11 cellular contexts compared by ENCODE assay signal in genomic region chr4:151322161-151322560, GRCh38. TPM values are rescaled to one million over a fixed set of nuclear protein-coding genes. Genes with fewer than 3 reads are reported as not detected.
DNase-seq lines count a peak whose midpoint lies in the region; ATAC-seq, FAIRE-seq and TF ChIP-seq lines count a peak whose summit lies in the region.
"Not testable (repeated sequence)": the region's sequence is repeated elsewhere in the genome, so short reads cannot be mapped to it uniquely, and the experiment has no call there.
"Had no signal": no experiment of that assay in that cellular context is flagged by ENCODE, and none has a peak within 500 bp of the region (broad histone marks: within the 10 kb centered on the region; RNA-seq: fewer than 3 reads in every experiment).

No MANE protein-coding gene starts in this region.

- not testable (repeated sequence) for FAIRE-seq in H1 (lab: Jason Lieb, UNC)

- H4K20me1 ChIP-seq in H1 (replicated peaks in 1 of 2; ENCODE audit: control insufficient read depth in 1 of 2, insufficient read depth in 2 of 2, low read length in 2 of 2), result not testable (repeated sequence)

- H3K4me2 ChIP-seq in H1 (ENCODE audit: insufficient read depth in 1 of 2, low read depth in 2 of 2, low read length in 2 of 2), result peak overlapping the region in 1 of 2 experiments; percentile 67; a peak in 1 of 4 replicates

- H3K27me3 ChIP-seq in SJCRH30; H1 (replicated peaks in 1 of 4; ENCODE audit: control insufficient read depth in 3 of 4, extremely low read depth in 1 of 4, insufficient read depth in 3 of 4, low read length in 3 of 4); thoracic aorta (replicated peaks; ENCODE audit: insufficient read depth): not testable (repeated sequence)
- peaks cover 0 to 35% (median 0%) of the 10 kb centered on the region in 7 donors for H3K27me3 ChIP-seq in heart right ventricle

- TF ChIP-seq RAD21 in H1 (IDR thresholded peaks at IDR 0.05 in 1 of 2, conservative IDR thresholded peaks at IDR 0.05 in 1 of 2; ENCODE audit: low read depth in 2 of 2, low read length in 2 of 2), result not testable (repeated sequence)

- not testable (repeated sequence) for H3K4ac ChIP-seq in H1 (replicated peaks; ENCODE audit: insufficient read length, low read depth, low read length)

- H3K9ac ChIP-seq in H1 (replicated peaks in 1 of 4; ENCODE audit: extremely low read depth in 1 of 4, low read depth in 3 of 4, low read length in 3 of 4), result not testable (repeated sequence)

- not testable (repeated sequence) for H3K79me1 ChIP-seq in H1 (ENCODE audit: low read depth, low read length)

- H4K8ac ChIP-seq in H1 (ENCODE audit: extremely low read depth, insufficient read depth, low read length), result not testable (repeated sequence)

- H3K4me1 ChIP-seq in HEK293 (ENCODE audit: control insufficient read depth, insufficient read depth, low read length) (peaks cover 13% of the 10 kb centered on the region), SJCRH30 (peaks cover 18% of the 10 kb centered on the region), heart right ventricle (peaks cover 4 to 58% (median 37%) of the 10 kb centered on the region in 9 donors), thoracic aorta (ENCODE audit: control insufficient read depth in 1 of 2, low read depth in 2 of 2) (peaks cover 3 to 46% of the 10 kb centered on the region in 2 donors)
- H3K4me1 ChIP-seq in H1 (replicated peaks in 1 of 4; ENCODE audit: control insufficient read depth in 3 of 4, insufficient read depth in 4 of 4, low read length in 3 of 4), result not testable (repeated sequence)

- WGBS in H1 (ENCODE audit: extremely low coverage in 1 of 2, insufficient coverage in 1 of 2, insufficient read length in 1 of 2, insufficient replicate concordance in 2 of 2, low coverage in 1 of 2, low lambda C conversion rate in 2 of 2, missing lambda C conversion rate in 1 of 2), 2 experiments, result 94% methylated on average over 4 of the region's 4 CpGs; no CpG with 5 or more reads in 1 of the 2 experiments
- 69 to 78% methylated on average over 4 of the region's 4 CpGs for WGBS in heart right ventricle, 2 donors

- not testable (repeated sequence) for TF ChIP-seq POLR2A in H1 (IDR thresholded peaks at IDR 0.05; ENCODE audit: control extremely low read depth in 1 of 2, low read depth in 2 of 2, low read length in 2 of 2)

- CTCF ChIA-PET in HEK293 (lab: Yijun Ruan, JAX) (interaction anchor here (0.6 kb wide), 1 partner anchor 45 kb away, joined by 3 read pairs; the partner anchor contains the start of gene PRSS48), H1 (lab: Charles Lee; ENCODE audit: partially characterized antibody) (interaction anchor here (0.9 to 2.2 kb wide), 2 partner anchors 22 to 46 kb away, joined by 5 to 7 read pairs; partner anchors contain the start of gene PRSS48)

- ATAC-seq in heart right ventricle; thoracic aorta (ENCODE audit: insufficient number of reproducible peaks, low FRiP score, low read depth): not testable (repeated sequence)

- H3K56ac ChIP-seq in H1 (replicated peaks; ENCODE audit: insufficient read length, low read depth, low read length), result not testable (repeated sequence)

- DNase-seq in ACHN (peak; percentile 19), left kidney (ENCODE audit: low read depth, low spot score) (peak; percentile 69)
- DNase-seq in SJCRH30; H1 (ENCODE audit: low read depth in 1 of 2, low spot score in 2 of 2); heart right ventricle; osteocyte (ENCODE audit: extremely low spot score, unreplicated experiment); thoracic aorta (ENCODE audit: low spot score): not testable (repeated sequence)

- H3K23me2 ChIP-seq in H1 (ENCODE audit: low read depth, low read length), result not testable (repeated sequence)

- not testable (repeated sequence) for H4K91ac ChIP-seq in H1 (replicated peaks; ENCODE audit: insufficient read length, low read length)

- not testable (repeated sequence) for H3K36me3 ChIP-seq in HEK293 (ENCODE audit: control insufficient read depth in 2 of 2, insufficient read depth in 1 of 2, low read length in 2 of 2); SJCRH30; H1 (ENCODE audit: control insufficient read depth in 2 of 4, insufficient read depth in 4 of 4, low read length in 3 of 4); heart right ventricle; thoracic aorta

- H3K23ac ChIP-seq in H1 (ENCODE audit: insufficient read length), result not testable (repeated sequence)

- not testable (repeated sequence) for TF ChIP-seq CTCF in HEK293 (tag by site-specific recombination; IDR thresholded peaks at IDR 0.05); H1 (IDR thresholded peaks at IDR 0.05; ENCODE audit: control extremely low read depth in 1 of 3, insufficient read depth in 1 of 3, low read depth in 1 of 3, low read length in 3 of 3); heart right ventricle (IDR thresholded peaks at IDR 0.05); osteocyte (IDR thresholded peaks at IDR 0.05); thoracic aorta (IDR thresholded peaks at IDR 0.05)

- not testable (repeated sequence) for H2BK20ac ChIP-seq in H1 (ENCODE audit: low read length)

- H4K5ac ChIP-seq in H1 (ENCODE audit: insufficient read length, low read depth, low read length), result not testable (repeated sequence)

- intact Hi-C loops in heart right ventricle (cut with DNase I), result loop anchor here in 3 of 10 donors (5.0 to 10.0 kb wide), 2 partner anchors 40 to 117 kb away; no protein-coding TSS in a partner anchor

- not testable (repeated sequence) for TF ChIP-seq EP300 in H1 (IDR thresholded peaks at IDR 0.05; ENCODE audit: borderline replicate concordance in 1 of 2, low read depth in 2 of 2, low read length in 2 of 2)

- 0 out of 2 replicates have a peak overlapping the region, but pooled peaks have one; percentile 41 for H2BK12ac ChIP-seq in H1 (ENCODE audit: low read depth, low read length)

- not testable (repeated sequence) for H2BK120ac ChIP-seq in H1 (replicated peaks; ENCODE audit: low read depth, low read length)

- not testable (repeated sequence) for H3K36me3 Mint-ChIP-seq in osteocyte (ENCODE audit: unreplicated experiment)

- H3K79me2 ChIP-seq in H1 (ENCODE audit: control insufficient read depth in 1 of 2, insufficient read depth in 2 of 2, low read length in 2 of 2), result peaks cover 5 to 66% of the 10 kb centered on the region in 2 experiments; a peak in 3 of 4 replicates

- not testable (repeated sequence) for H3K4me3 ChIP-seq in HEK293 (ENCODE audit: low read depth, low read length); SJCRH30; H1 (ENCODE audit: extremely low read depth in 1 of 4, insufficient read depth in 2 of 4, low read depth in 3 of 4, low read length in 4 of 4)
- H3K4me3 ChIP-seq in heart right ventricle (peak overlapping the region in 2 of 10 donors; percentile 6 to 83), thoracic aorta (peak overlapping the region; percentile 11)

- H3K27ac Mint-ChIP-seq in osteocyte (ENCODE audit: unreplicated experiment), result peak overlapping the region; percentile 81

- peaks cover 46% of the 10 kb centered on the region for H3K4me1 Mint-ChIP-seq in osteocyte (ENCODE audit: unreplicated experiment)

- peak overlapping the region; percentile 40; the same call in 1 of the 2 replicates for H2BK15ac ChIP-seq in H1 (ENCODE audit: low read length)

- H3K18ac ChIP-seq in H1 (ENCODE audit: extremely low read depth, low read length), result not testable (repeated sequence)

- POLR2A ChIA-PET in HEK293 (lab: Yijun Ruan, JAX), result interaction anchor here (0.6 kb wide), 1 partner anchor 1725 kb away, joined by 4 read pairs; no protein-coding TSS in a partner anchor
- POLR2A ChIA-PET in H1 (lab: Charles Lee; ENCODE audit: partially characterized antibody), result interaction anchor here (1.0 to 4.4 kb wide), 3 partner anchors 9 to 80 kb away, joined by 3 to 30 read pairs (median 6); no protein-coding TSS in a partner anchor

- not testable (repeated sequence) for H2BK5ac ChIP-seq in H1 (ENCODE audit: low read depth, low read length)

- H3K14ac ChIP-seq in H1 (ENCODE audit: insufficient read length), result not testable (repeated sequence)

- H3K9me3 Mint-ChIP-seq in osteocyte (ENCODE audit: unreplicated experiment), result not testable (repeated sequence)

- not testable (repeated sequence) for H3K4me3 Mint-ChIP-seq in osteocyte (ENCODE audit: unreplicated experiment)

- not testable (repeated sequence) for H2AFZ ChIP-seq in H1 (ENCODE audit: low read length)

- H3K9me3 ChIP-seq in HEK293 (ENCODE audit: control insufficient read depth, insufficient read depth, low read depth, low read length); SJCRH30 (replicated peaks); H1 (ENCODE audit: insufficient read depth in 2 of 2, low read depth in 1 of 2, low read length in 1 of 2); heart right ventricle; thoracic aorta: not testable (repeated sequence)

- H3K27ac ChIP-seq in HEK293 (ENCODE audit: extremely low read depth, low read depth, low read length); H1 (ENCODE audit: low read depth, low read length): not testable (repeated sequence)
- H3K27ac ChIP-seq in SJCRH30, result peak overlapping the region; percentile 72
- H3K27ac ChIP-seq in heart right ventricle, result peak overlapping the region in 7 of 10 donors; percentile 5 to 96 (median 94)
- peak overlapping the region; percentile 59 to 93 for H3K27ac ChIP-seq in thoracic aorta

- H2AK5ac ChIP-seq in H1 (ENCODE audit: low read depth, low read length), result not testable (repeated sequence)

- H3K27me3 Mint-ChIP-seq in osteocyte (ENCODE audit: unreplicated experiment), result not testable (repeated sequence)

- in situ Hi-C loops in ACHN (cut with HindIII; ENCODE audit: low pct_ligation_motif_present, low pct_unique_long_range_greater_than_20kb, low sequenced_read_pairs), result not testable (repeated sequence)

RNA-seq across cellular contexts. Expression of gene SH3D19, which starts 3.2 kb away (rescaled TPM):
- total RNA-seq in SJCRH30 (2014; rRNA removed; shearing (Covaris generic)), result 3.8 and 4.7 TPM in 2 replicates
- 51.3 and 55.8 TPM in 2 replicates for total RNA-seq in H1 (2021; fragmentation: NEBNext Ultra II Directional; extraction: Animal tissue kit (Norgen Biotek cat#: 25700))
- polyA plus RNA-seq in H1 (2011; rRNA removed) (9.1 and 11.7 TPM in 2 replicates), heart right ventricle (10 to 100 TPM; 32.4 to 71.8 TPM)
- 14.3 TPM for polyA plus RNA-seq in H1 (2011; cell fraction: cytosol; rRNA removed)
- polyA plus RNA-seq in H1 (2011; cell fraction: nucleus; rRNA removed), result 21.3 TPM
- polyA plus RNA-seq in H1 (2012, experiment 1 of 2), result 23.3 to 35.1 TPM (median 25.3 TPM) in 4 replicates
- 3.2 TPM for polyA plus RNA-seq in H1 (2012, experiment 2 of 2)
- polyA plus RNA-seq in H1 (2013, experiment 1 of 2), result 31.9 TPM
- 31.4 TPM for polyA plus RNA-seq in H1 (2013, experiment 2 of 2)
- polyA minus RNA-seq in H1 (2011; rRNA and poly(A)+ RNA removed), result 20.8 and 30.8 TPM in 2 replicates
- 20.8 TPM for polyA minus RNA-seq in H1 (2011; cell fraction: cytosol; rRNA and poly(A)+ RNA removed)
- polyA minus RNA-seq in H1 (2011; cell fraction: nucleus; rRNA and poly(A)+ RNA removed), result 39.9 TPM
- total RNA-seq in heart right ventricle (100 to 1,000 TPM in 9 of 10 donors, 10 to 100 TPM in 1; 97.4 to 175 (median 123) TPM), osteocyte (28.5 and 32.4 TPM in 2 replicates), thoracic aorta (100 to 1,000 TPM in 1 of 2 donors, 10 to 100 TPM in 1; 94.8 to 143 TPM)
- total RNA-seq: CD4-positive, CD25-positive, alpha-beta regulatory T cell had no signal

RNA-seq across cellular contexts. Expression of gene PRSS48, which starts 45.2 kb away (rescaled TPM):
- total RNA-seq in SJCRH30 (2014; rRNA removed; shearing (Covaris generic)), result not detected in 2 replicates
- total RNA-seq in H1 (2021; fragmentation: NEBNext Ultra II Directional; extraction: Animal tissue kit (Norgen Biotek cat#: 25700)), result not detected in 2 replicates
- polyA plus RNA-seq in H1 (2011; rRNA removed) (not detected in 2 replicates), heart right ventricle (not detected)
- not detected for polyA plus RNA-seq in H1 (2011; cell fraction: cytosol; rRNA removed)
- not detected for polyA plus RNA-seq in H1 (2011; cell fraction: nucleus; rRNA removed)
- not detected in 4 replicates for polyA plus RNA-seq in H1 (2012, experiment 1 of 2)
- polyA plus RNA-seq in H1 (2012, experiment 2 of 2), result not detected
- not detected for polyA plus RNA-seq in H1 (2013, experiment 1 of 2)
- not detected for polyA plus RNA-seq in H1 (2013, experiment 2 of 2)
- not detected in 2 replicates for polyA minus RNA-seq in H1 (2011; rRNA and poly(A)+ RNA removed)
- polyA minus RNA-seq in H1 (2011; cell fraction: cytosol; rRNA and poly(A)+ RNA removed), result not detected
- polyA minus RNA-seq in H1 (2011; cell fraction: nucleus; rRNA and poly(A)+ RNA removed), result not detected
- total RNA-seq in heart right ventricle (not detected), osteocyte (not detected in 2 replicates), thoracic aorta (not detected)
- total RNA-seq: Calu3; CD4-positive, CD25-positive, alpha-beta regulatory T cell; LHCN-M2 had no signal
- polyA plus RNA-seq: CD4-positive, CD25-positive, alpha-beta regulatory T cell had no signal
